1 cellular context compared by ENCODE assay signal in genomic region chr3:15391007-15391406, GRCh38.
TF ChIP-seq lines count a peak whose summit lies in the region.

No MANE protein-coding gene starts in this region.

TF ChIP-seq in IMR-90, 13 proteins besides CTCF, POLR2A, EP300 and RAD21:
- TF ChIP-seq BHLHE40 (IDR thresholded peaks at IDR 0.05; ENCODE audit: low read depth, low read length) (no peak), RCOR1 (IDR thresholded peaks at IDR 0.05; ENCODE audit: insufficient replicate concordance, low read length) (no peak), CEBPB (IDR thresholded peaks at IDR 0.05; ENCODE audit: low read depth, low read length) (no peak), RFX5 (IDR thresholded peaks at IDR 0.05; ENCODE audit: low read depth, low read length) (no peak), MXI1 (IDR thresholded peaks at IDR 0.05; ENCODE audit: borderline replicate concordance, low read depth, low read length) (no peak), CHD1 (IDR thresholded peaks at IDR 0.05; ENCODE audit: low read depth, low read length) (no peak), ELK1 (IDR thresholded peaks at IDR 0.05; ENCODE audit: borderline replicate concordance, low read depth, low read length) (no peak), FOS (IDR thresholded peaks at IDR 0.05; ENCODE audit: low read depth, low read length) (no peak), USF2 (IDR thresholded peaks at IDR 0.05; ENCODE audit: low read depth, low read length) (no peak), MAZ (IDR thresholded peaks at IDR 0.05; ENCODE audit: borderline replicate concordance, low read depth, low read length) (no peak), NFE2L2 (IDR thresholded peaks at IDR 0.05; ENCODE audit: low read depth, low read length) (no peak), MAFK (IDR thresholded peaks at IDR 0.05; ENCODE audit: low read depth, low read length) (no peak), SMC3 (IDR thresholded peaks at IDR 0.05; ENCODE audit: low read depth, low read length) (no peak)
